1 cellular context compared by ENCODE assay signal in genomic region chr7:35003679-35004278, GRCh38.
TF ChIP-seq lines count a peak whose summit lies in the region.

No MANE protein-coding gene starts in this region.

TF ChIP-seq in GM23338, 12 proteins besides CTCF, POLR2A, EP300 and RAD21 (continued from another document):
- TF ChIP-seq ZNF331 (CRISPR knock-in tag; IDR thresholded peaks at IDR 0.05; ENCODE audit: low read depth) (no peak), JUNB (IDR thresholded peaks at IDR 0.05; ENCODE audit: unreplicated experiment) (no peak), POLR2AphosphoS5 (IDR thresholded peaks at IDR 0.05; ENCODE audit: low read depth) (no peak), NANOG (IDR thresholded peaks at IDR 0.05; ENCODE audit: borderline replicate concordance) (no peak), EZH2 (IDR thresholded peaks at IDR 0.05; ENCODE audit: low read depth, unreplicated experiment) (no peak), CREB1 (CRISPR knock-in tag; IDR thresholded peaks at IDR 0.05; ENCODE audit: low read depth) (no peak), REST (IDR thresholded peaks at IDR 0.05; ENCODE audit: unreplicated experiment) (no peak)
